21 cellular contexts compared by ENCODE assay signal in genomic region chr2:232073031-232073430, GRCh38.
"Had no signal": no experiment of that assay in that cellular context is flagged by ENCODE, and none has a peak within 500 bp of the region (broad histone marks: within the 10 kb centered on the region; RNA-seq: fewer than 3 reads in every experiment).

No MANE protein-coding gene starts in this region.

- H3K4me1 ChIP-seq: colonic mucosa had no signal

- FAIRE-seq: urothelium cell line had no signal

- ATAC-seq: activated T-cell treated with anti-CD3 and anti-CD28 coated beads, Interleukin-2, amount 50 U/mL, for 72 hours; effector memory CD8-positive, alpha-beta T cell; esophagus mucosa; naive thymus-derived CD4-positive, alpha-beta T cell; stimulated activated naive B cell treated with anti-CD40 and anti-IgM and Interleukin-4, amounts not matched to agents 10 μg/mL and 1 μg/mL and 100 μg/mL, for 72 hours had no signal

- DNase-seq: activated CD4-positive, alpha-beta T cell treated with anti-CD3 and anti-CD28 coated beads for 4 hours; activated CD4-positive, alpha-beta T cell treated with anti-CD3 and anti-CD28 coated beads, Interleukin-2, amount 50 U/mL, for 4 hours; activated naive CD4-positive, alpha-beta T cell; activated T-cell treated with anti-CD3 and anti-CD28 coated beads for 4 hours; activated T-cell treated with anti-CD3 and anti-CD28 coated beads, Interleukin-2, amount 50 U/mL, for 72 hours; anterior cingulate cortex; cerebellar nuclear complex; colonic mucosa; effector memory CD8-positive, alpha-beta T cell; foreskin fibroblast; heart right ventricle; midbrain; naive thymus-derived CD4-positive, alpha-beta T cell; ovary; retina; stimulated activated CD4-positive, alpha-beta T cell treated with anti-CD3 and anti-CD28 coated beads, Interleukin-15, amount 100 ng/mL, for 24 hours; stimulated activated CD4-positive, alpha-beta T cell treated with anti-CD3 and anti-CD28 coated beads, Interleukin-2, amount 100 ng/mL, for 24 hours; stimulated activated naive B cell treated with anti-CD40 and anti-IgM and Interleukin-4, amounts not matched to agents 10 μg/mL and 1 μg/mL and 100 μg/mL, for 72 hours; transverse colon had no signal

- H3K36me3 ChIP-seq: colonic mucosa, heart right ventricle, ovary, transverse colon had no signal

- H3K27me3 ChIP-seq: colonic mucosa, heart right ventricle, ovary, transverse colon had no signal

- H3K4me3 ChIP-seq: colonic mucosa, heart right ventricle, ovary, transverse colon had no signal

- H3K9me3 ChIP-seq: colonic mucosa, heart right ventricle, ovary, transverse colon had no signal

- H3K27ac ChIP-seq: colonic mucosa, heart right ventricle, ovary, transverse colon had no signal
